Comparison of ENCODE assay signal across 8 cellular contexts in genomic region chr13:30572859-30573275, GRCh38. TPM values are rescaled to one million over a fixed set of nuclear protein-coding genes. Genes with fewer than 3 reads are reported as not detected.
A peak's percentile ranks its signal among the peaks of the same experiment; 100 is the strongest.
DNase-seq lines count a peak whose midpoint lies in the region; ATAC-seq, FAIRE-seq and TF ChIP-seq lines count a peak whose summit lies in the region.

No MANE protein-coding gene starts in this region.

- DNase-seq in GM12864 (ENCODE audit: low read depth) (no peak), RWPE2 (ENCODE audit: low spot score) (no peak), dorsolateral prefrontal cortex (no peak), mucosa of descending colon (peak in 1 of 3 donors; percentile 24), NCI-H774 (lab: John Stamatoyannopoulos, UW) (no peak), urothelium cell line (ENCODE audit: low spot score) (no peak)

- peak; percentile 27 for TF ChIP-seq CTCF in GM12864 (IDR thresholded peaks at IDR 0.05; ENCODE audit: low read depth, low read length, missing control alignments)
- peak; percentile 59 for TF ChIP-seq CTCF in RWPE2 (IDR thresholded peaks at IDR 0.05; ENCODE audit: poor library complexity, severe bottlenecking)
- TF ChIP-seq CTCF in dorsolateral prefrontal cortex (IDR thresholded peaks at IDR 0.05 in 54 of 56, conservative IDR thresholded peaks at IDR 0.05 in 2 of 56; ENCODE audit: low read depth in 1 of 56, partially characterized antibody in 56 of 56): peak in 39 of 56 donors; percentile 15 to 70 (median 38)
- TF ChIP-seq CTCF in mucosa of descending colon (IDR thresholded peaks at IDR 0.05): no peak

- peak overlapping the region; percentile 64 for H2AFZ ChIP-seq in ACC112 (ENCODE audit: low read length, unreplicated experiment)

- H3K9me3 ChIP-seq in RWPE2 (ENCODE audit: severe bottlenecking) (no peaks in the 10 kb centered on the region), mucosa of descending colon (no peaks in the 10 kb centered on the region)

- intact Hi-C loops in dorsolateral prefrontal cortex (cut with DNase I) (loop anchor here in 1 of 2 donors (10.0 kb wide), 1 partner anchor 438 kb away; no protein-coding TSS in a partner anchor), mucosa of descending colon (cut with DNase I, micrococcal nuclease) (loop anchor here in 1 of 2 donors (10.0 kb wide), 1 partner anchor 108 kb away; the partner anchor contains the start of gene HMGB1)

- H3K36me3 ChIP-seq in ACC112 (ENCODE audit: insufficient read depth, low read length): no peaks in the 10 kb centered on the region
- H3K36me3 ChIP-seq in RWPE2 (ENCODE audit: low read depth): no peaks in the 10 kb centered on the region
- no peaks in the 10 kb centered on the region for H3K36me3 ChIP-seq in mucosa of descending colon (ENCODE audit: low read depth)

- no peak for FAIRE-seq in urothelium cell line (lab: Jason Lieb, UNC)

- H3K4me3 ChIP-seq in ACC112 (ENCODE audit: low read depth, low read length): peak overlapping the region; percentile 74
- H3K4me3 ChIP-seq in GM12864 (ENCODE audit: low read depth, low read length): no peak overlapping the region
- H3K4me3 ChIP-seq in RWPE2 (ENCODE audit: severe bottlenecking): peak overlapping the region; percentile 26
- H3K4me3 ChIP-seq in dorsolateral prefrontal cortex: peak overlapping the region in 58 of 59 donors; percentile 5 to 67 (median 49)
- H3K4me3 ChIP-seq in mucosa of descending colon: no peak overlapping the region

- H3K79me2 ChIP-seq in ACC112 (ENCODE audit: control insufficient read depth, insufficient read depth, low read length, unreplicated experiment): no peaks in the 10 kb centered on the region

- peak overlapping the region; percentile 78 for H3K27ac ChIP-seq in ACC112 (ENCODE audit: low read depth, low read length)
- H3K27ac ChIP-seq in RWPE2 (ENCODE audit: poor library complexity, severe bottlenecking): peak overlapping the region; percentile 17
- peak overlapping the region in 31 of 59 donors; percentile 0 to 77 (median 32) for H3K27ac ChIP-seq in dorsolateral prefrontal cortex

- peaks cover 34% of the 10 kb centered on the region for H3K4me1 ChIP-seq in ACC112 (ENCODE audit: control insufficient read depth, insufficient read depth, low read length, unreplicated experiment)
- peaks cover 31% of the 10 kb centered on the region for H3K4me1 ChIP-seq in RWPE2 (ENCODE audit: insufficient read depth, poor library complexity, severe bottlenecking)
- no peaks in the 10 kb centered on the region for H3K4me1 ChIP-seq in mucosa of descending colon (ENCODE audit: low read depth)

- H3K27me3 ChIP-seq in ACC112 (ENCODE audit: insufficient read depth, low read length): no peaks in the 10 kb centered on the region
- H3K27me3 ChIP-seq in RWPE2 (ENCODE audit: insufficient read depth, poor library complexity, severe bottlenecking): no peaks in the 10 kb centered on the region
- H3K27me3 ChIP-seq in dorsolateral prefrontal cortex: no peaks in the 10 kb centered on the region

- ATAC-seq in HG02840 (IDR thresholded peaks at IDR 0.05; ENCODE audit: low FRiP score, unreplicated experiment): peak; percentile 75
- ATAC-seq in RWPE2 (ENCODE audit: low read depth): peak; percentile 43; the same call in 1 of the 3 replicates
- ATAC-seq in mucosa of descending colon: peak; percentile 72

RNA-seq across cellular contexts. Expression of gene USPL1, which starts 44.9 kb away (rescaled TPM):
- 10 to 100 TPM; 14.6 to 43.5 (median 21.5) TPM for total RNA-seq in dorsolateral prefrontal cortex
- total RNA-seq in mucosa of descending colon: 10 to 100 TPM; 10.9 to 16.1 (median 11.4) TPM

Comparison
In these comparisons a context has a peak if more than half of its experiments do, and no peak if none do; other contexts are left out.
1. H3K27ac ChIP-seq: peak in every context shown above with its lines; median percentile 78 in ACC112; 32 in dorsolateral prefrontal cortex; 17 in RWPE2.
2. H3K4me3 ChIP-seq: peak in ACC112 (single experiment), RWPE2 (single experiment) and dorsolateral prefrontal cortex (58 of 59); none in GM12864 (single experiment) and mucosa of descending colon (single experiment).
3. Peak in every context shown above with its lines, with median percentiles within 50 percentile points of each other: ATAC-seq.